1 cellular context compared by ENCODE assay signal in the genomic region with DNA sequence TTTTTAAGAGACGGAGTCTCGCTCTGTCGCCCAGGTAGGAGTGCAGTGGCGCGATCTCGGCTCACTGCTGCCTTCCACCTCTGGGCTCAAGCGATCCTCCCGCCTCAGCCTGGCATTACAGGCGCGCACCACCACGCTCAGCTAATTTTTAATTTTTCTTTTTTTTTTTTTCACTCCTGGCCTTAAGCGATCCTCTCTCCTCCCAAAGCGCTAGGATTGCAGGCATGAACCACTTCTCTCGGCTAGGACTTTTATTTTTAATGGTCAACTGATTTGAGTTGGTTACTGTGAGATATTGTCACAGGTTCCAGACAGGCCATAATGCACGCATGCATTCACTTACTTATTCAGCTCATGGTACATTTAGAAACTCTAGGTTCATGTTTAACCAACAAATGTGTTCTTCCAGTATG.
A peak's percentile ranks its signal among the peaks of the same experiment; 100 is the strongest.
TF ChIP-seq lines count a peak whose summit lies in the region.

No MANE protein-coding gene starts in this region.

TF ChIP-seq in K562, 482 proteins besides CTCF, POLR2A, EP300 and RAD21 (continues in another document):
- TF ChIP-seq GTF2F1 (IDR thresholded peaks at IDR 0.05; ENCODE audit: low read depth, low read length) (no peak), ZNF436 (CRISPR knock-in tag; IDR thresholded peaks at IDR 0.05) (no peak), RBM34 (IDR thresholded peaks at IDR 0.05; ENCODE audit: borderline replicate concordance, insufficient read depth, low read length) (no peak), MIER1 (IDR thresholded peaks at IDR 0.05; ENCODE audit: low read depth) (no peak), RBM25 (IDR thresholded peaks at IDR 0.05; ENCODE audit: low read depth, low read length, severe bottlenecking) (peak; percentile 44), ZNF354B (CRISPR knock-in tag; IDR thresholded peaks at IDR 0.05) (no peak), CEBPG (CRISPR knock-in tag; IDR thresholded peaks at IDR 0.05) (no peak), CEBPG (tag; conservative IDR thresholded peaks at IDR 0.05 in 1 of 2, IDR thresholded peaks at IDR 0.05 in 1 of 2) (no peak), ERF (CRISPR knock-in tag; IDR thresholded peaks at IDR 0.05) (no peak), ATF6 (CRISPR knock-in tag; IDR thresholded peaks at IDR 0.05) (no peak), ZNF24 (IDR thresholded peaks at IDR 0.05) (0 out of 2 replicates have a peak, but pooled peaks have one; percentile 25), RBM15 (IDR thresholded peaks at IDR 0.05; ENCODE audit: insufficient read depth, low read length) (no peak), ZNF175 (CRISPR knock-in tag; IDR thresholded peaks at IDR 0.05; ENCODE audit: low read depth) (no peak), CGGBP1 (CRISPR knock-in tag; IDR thresholded peaks at IDR 0.05) (no peak; the same call in 1 of the 2 replicates), CUX1 (CRISPR knock-in tag; IDR thresholded peaks at IDR 0.05) (no peak), MTA1 (IDR thresholded peaks at IDR 0.05; ENCODE audit: borderline replicate concordance) (no peak), SMARCA5 (IDR thresholded peaks at IDR 0.05) (peak; percentile 96; the same call in 1 of the 2 replicates), ZNF583 (CRISPR knock-in tag; IDR thresholded peaks at IDR 0.05) (no peak), LCOR (CRISPR knock-in tag; IDR thresholded peaks at IDR 0.05) (no peak), ZC3H8 (IDR thresholded peaks at IDR 0.05) (no peak), SNRNP70 (optimal IDR thresholded peaks at IDR 0.05; ENCODE audit: low read depth, low read length) (no peak), ZNF253 (CRISPR knock-in tag; conservative IDR thresholded peaks at IDR 0.05) (0 out of 2 replicates have a peak, but pooled peaks have one; percentile 46), KDM5B (IDR thresholded peaks at IDR 0.05; ENCODE audit: insufficient replicate concordance, low read depth, low read length) (no peak), ZFP1 (CRISPR knock-in tag; IDR thresholded peaks at IDR 0.05) (no peak), FOXA3 (CRISPR knock-in tag; conservative IDR thresholded peaks at IDR 0.05 in 1 of 2, IDR thresholded peaks at IDR 0.05 in 1 of 2) (no peak), BCOR (IDR thresholded peaks at IDR 0.05) (peak; percentile 96), SRSF1 (IDR thresholded peaks at IDR 0.05; ENCODE audit: low read depth, low read length) (no peak), NFRKB (IDR thresholded peaks at IDR 0.05; ENCODE audit: low read depth) (no peak), SMARCE1 (IDR thresholded peaks at IDR 0.05) (peak; percentile 15; the same call in 1 of the 2 replicates), ZEB2 (IDR thresholded peaks at IDR 0.05) (0 out of 2 replicates have a peak, but pooled peaks have one; percentile 29), POLR2AphosphoS2 (IDR thresholded peaks at IDR 0.05; ENCODE audit: low read length) (no peak), SMARCA4 (IDR thresholded peaks at IDR 0.05) (0 out of 2 replicates have a peak, but pooled peaks have one; percentile 13), RBM39 (optimal IDR thresholded peaks at IDR 0.05; ENCODE audit: low read depth, low read length) (no peak), ZNF76 (CRISPR knock-in tag; IDR thresholded peaks at IDR 0.05; ENCODE audit: borderline replicate concordance) (no peak), HNRNPH1 (optimal IDR thresholded peaks at IDR 0.05; ENCODE audit: low read depth, low read length) (no peak), ZNF41 (CRISPR knock-in tag; conservative IDR thresholded peaks at IDR 0.05) (no peak), SMAD3 (CRISPR knock-in tag; conservative IDR thresholded peaks at IDR 0.05) (no peak), HDAC6 (IDR thresholded peaks at IDR 0.05; ENCODE audit: low read depth, low read length) (no peak), TRIM24 (IDR thresholded peaks at IDR 0.05) (peak; percentile 23 to 67; a peak in 2 of 4 replicates), TAF9B (IDR thresholded peaks at IDR 0.05; ENCODE audit: partially characterized antibody) (no peak), CTBP1 (IDR thresholded peaks at IDR 0.05; ENCODE audit: borderline replicate concordance) (no peak), ZNF184 (CRISPR knock-in tag; IDR thresholded peaks at IDR 0.05) (no peak), KLF10 (CRISPR knock-in tag; IDR thresholded peaks at IDR 0.05) (no peak), ATF2 (CRISPR knock-in tag; IDR thresholded peaks at IDR 0.05) (no peak), ZFP36 (IDR thresholded peaks at IDR 0.05; ENCODE audit: low read depth, low read length, partially characterized antibody) (no peak), MAFK (IDR thresholded peaks at IDR 0.05; ENCODE audit: low read length) (no peak)
- TF ChIP-seq, protein P1, sequence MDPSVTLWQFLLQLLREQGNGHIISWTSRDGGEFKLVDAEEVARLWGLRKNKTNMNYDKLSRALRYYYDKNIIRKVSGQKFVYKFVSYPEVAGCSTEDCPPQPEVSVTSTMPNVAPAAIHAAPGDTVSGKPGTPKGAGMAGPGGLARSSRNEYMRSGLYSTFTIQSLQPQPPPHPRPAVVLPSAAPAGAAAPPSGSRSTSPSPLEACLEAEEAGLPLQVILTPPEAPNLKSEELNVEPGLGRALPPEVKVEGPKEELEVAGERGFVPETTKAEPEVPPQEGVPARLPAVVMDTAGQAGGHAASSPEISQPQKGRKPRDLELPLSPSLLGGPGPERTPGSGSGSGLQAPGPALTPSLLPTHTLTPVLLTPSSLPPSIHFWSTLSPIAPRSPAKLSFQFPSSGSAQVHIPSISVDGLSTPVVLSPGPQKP (CRISPR knock-in tag; IDR thresholded peaks at IDR 0.05), result no peak
- TF ChIP-seq, protein P2, sequence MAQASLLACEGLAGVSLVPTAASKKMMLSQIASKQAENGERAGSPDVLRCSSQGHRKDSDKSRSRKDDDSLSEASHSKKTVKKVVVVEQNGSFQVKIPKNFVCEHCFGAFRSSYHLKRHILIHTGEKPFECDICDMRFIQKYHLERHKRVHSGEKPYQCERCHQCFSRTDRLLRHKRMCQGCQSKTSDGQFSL (CRISPR knock-in tag; IDR thresholded peaks at IDR 0.05), result no peak
- TF ChIP-seq, protein P2 (tag; IDR thresholded peaks at IDR 0.05), result no peak
- TF ChIP-seq, protein P3, sequence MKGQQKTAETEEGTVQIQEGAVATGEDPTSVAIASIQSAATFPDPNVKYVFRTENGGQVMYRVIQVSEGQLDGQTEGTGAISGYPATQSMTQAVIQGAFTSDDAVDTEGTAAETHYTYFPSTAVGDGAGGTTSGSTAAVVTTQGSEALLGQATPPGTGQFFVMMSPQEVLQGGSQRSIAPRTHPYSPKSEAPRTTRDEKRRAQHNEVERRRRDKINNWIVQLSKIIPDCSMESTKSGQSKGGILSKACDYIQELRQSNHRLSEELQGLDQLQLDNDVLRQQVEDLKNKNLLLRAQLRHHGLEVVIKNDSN (CRISPR knock-in tag; IDR thresholded peaks at IDR 0.05), result no peak
- TF ChIP-seq, protein P4, sequence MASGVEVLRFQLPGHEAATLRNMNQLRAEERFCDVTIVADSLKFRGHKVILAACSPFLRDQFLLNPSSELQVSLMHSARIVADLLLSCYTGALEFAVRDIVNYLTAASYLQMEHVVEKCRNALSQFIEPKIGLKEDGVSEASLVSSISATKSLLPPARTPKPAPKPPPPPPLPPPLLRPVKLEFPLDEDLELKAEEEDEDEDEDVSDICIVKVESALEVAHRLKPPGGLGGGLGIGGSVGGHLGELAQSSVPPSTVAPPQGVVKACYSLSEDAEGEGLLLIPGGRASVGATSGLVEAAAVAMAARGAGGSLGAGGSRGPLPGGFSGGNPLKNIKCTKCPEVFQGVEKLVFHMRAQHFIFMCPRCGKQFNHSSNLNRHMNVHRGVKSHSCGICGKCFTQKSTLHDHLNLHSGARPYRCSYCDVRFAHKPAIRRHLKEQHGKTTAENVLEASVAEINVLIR (CRISPR knock-in tag; IDR thresholded peaks at IDR 0.05), result no peak
- TF ChIP-seq, protein P5, sequence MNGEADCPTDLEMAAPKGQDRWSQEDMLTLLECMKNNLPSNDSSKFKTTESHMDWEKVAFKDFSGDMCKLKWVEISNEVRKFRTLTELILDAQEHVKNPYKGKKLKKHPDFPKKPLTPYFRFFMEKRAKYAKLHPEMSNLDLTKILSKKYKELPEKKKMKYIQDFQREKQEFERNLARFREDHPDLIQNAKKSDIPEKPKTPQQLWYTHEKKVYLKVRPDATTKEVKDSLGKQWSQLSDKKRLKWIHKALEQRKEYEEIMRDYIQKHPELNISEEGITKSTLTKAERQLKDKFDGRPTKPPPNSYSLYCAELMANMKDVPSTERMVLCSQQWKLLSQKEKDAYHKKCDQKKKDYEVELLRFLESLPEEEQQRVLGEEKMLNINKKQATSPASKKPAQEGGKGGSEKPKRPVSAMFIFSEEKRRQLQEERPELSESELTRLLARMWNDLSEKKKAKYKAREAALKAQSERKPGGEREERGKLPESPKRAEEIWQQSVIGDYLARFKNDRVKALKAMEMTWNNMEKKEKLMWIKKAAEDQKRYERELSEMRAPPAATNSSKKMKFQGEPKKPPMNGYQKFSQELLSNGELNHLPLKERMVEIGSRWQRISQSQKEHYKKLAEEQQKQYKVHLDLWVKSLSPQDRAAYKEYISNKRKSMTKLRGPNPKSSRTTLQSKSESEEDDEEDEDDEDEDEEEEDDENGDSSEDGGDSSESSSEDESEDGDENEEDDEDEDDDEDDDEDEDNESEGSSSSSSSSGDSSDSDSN (IDR thresholded peaks at IDR 0.05; ENCODE audit: borderline replicate concordance in 1 of 2, low read depth in 2 of 2, low read length in 2 of 2), result no peak
